Comparison of ENCODE assay signal across 10 cellular contexts in the genomic region with DNA sequence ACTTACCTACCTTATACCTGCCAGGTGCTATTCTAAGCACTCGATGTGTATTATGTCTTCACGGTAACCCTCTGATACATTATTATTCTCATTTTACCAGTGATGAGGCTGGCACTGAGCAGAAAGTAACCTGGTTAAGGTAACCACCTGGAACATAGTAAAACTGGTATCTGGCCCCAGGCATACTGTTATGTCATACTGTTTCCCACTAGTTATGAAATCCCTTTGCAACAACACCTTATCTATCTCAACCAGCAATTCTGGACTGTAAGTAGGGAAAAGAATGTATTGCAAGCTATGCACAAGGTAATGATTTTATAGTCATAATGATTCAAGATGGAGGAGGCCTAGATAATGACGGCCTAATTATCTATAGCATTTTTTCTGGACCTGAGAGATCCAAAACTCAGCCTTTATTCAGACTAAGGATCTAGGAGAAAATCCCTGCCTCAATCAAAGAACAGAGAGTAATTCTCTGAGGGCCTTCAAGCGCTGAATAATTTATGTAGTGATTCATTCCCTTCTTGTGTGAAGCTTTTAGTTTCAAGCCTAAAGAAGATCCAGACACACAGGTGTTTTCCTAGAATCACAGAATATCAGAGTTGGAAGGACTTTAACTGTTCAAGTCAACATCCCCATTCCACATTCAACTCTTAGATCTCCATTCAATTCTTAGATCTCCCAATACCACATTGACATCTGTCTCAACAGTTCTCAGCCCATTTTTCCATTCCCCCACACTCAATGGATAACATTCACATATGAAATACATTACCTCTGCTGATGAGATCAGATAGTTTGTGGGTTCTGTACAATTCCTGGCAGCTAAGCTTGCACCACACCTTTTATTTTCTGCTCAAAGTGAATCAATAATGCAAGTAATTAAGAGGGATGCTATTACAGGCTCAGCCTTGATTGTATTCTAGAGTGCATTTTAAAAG. TPM values are rescaled to one million over a fixed set of nuclear protein-coding genes. Genes with fewer than 3 reads are reported as not detected.
DNase-seq lines count a peak whose midpoint lies in the region; ATAC-seq, FAIRE-seq and TF ChIP-seq lines count a peak whose summit lies in the region.
"Had no signal": no experiment of that assay in that cellular context is flagged by ENCODE, and none has a peak within 500 bp of the region (broad histone marks: within the 10 kb centered on the region; RNA-seq: fewer than 3 reads in every experiment).

No MANE protein-coding gene starts in this region.

- WGBS in right cardiac atrium: 91% methylated on average over 4 of the region's 4 CpGs

- TF ChIP-seq CTCF in OCI-LY1 (IDR thresholded peaks at IDR 0.05; ENCODE audit: low read length) (no peak), D721Med (IDR thresholded peaks at IDR 0.05; ENCODE audit: insufficient read depth, missing control alignments) (no peak)

- H3K27me3 Mint-ChIP-seq in stimulated activated naive CD8-positive, alpha-beta T cell treated with anti-CD3 and anti-CD28 coated beads, Interleukin-15, amount 100 ng/mL, for 72 hours: peaks cover 18% of the 10 kb centered on the region

- no peak overlapping the region for H3K4me3 Mint-ChIP-seq in stimulated activated naive CD8-positive, alpha-beta T cell treated with anti-CD3 and anti-CD28 coated beads, Interleukin-15, amount 100 ng/mL, for 72 hours

- intact Hi-C loops in right cardiac atrium (cut with DNase I): loop anchor here in 1 of 4 donors (10.0 kb wide), 1 partner anchor 78 kb away; a partner anchor contains a TSS

- H3K27me3 ChIP-seq in OCI-LY1 (ENCODE audit: insufficient read depth, low read length) (no peaks in the 10 kb centered on the region), right cardiac atrium (ENCODE audit: control insufficient read depth, insufficient read depth) (no peaks in the 10 kb centered on the region)

- H3K79me2 ChIP-seq in OCI-LY1 (ENCODE audit: insufficient read depth, low read length): no peaks in the 10 kb centered on the region

- peak overlapping the region; percentile 21; the same call in 1 of the 2 replicates for H3K9ac ChIP-seq in OCI-LY1 (ENCODE audit: low read length)

- no peaks in the 10 kb centered on the region for H3F3A ChIP-seq in OCI-LY1 (ENCODE audit: insufficient read depth, low read length)

- H3K27ac Mint-ChIP-seq in stimulated activated naive CD8-positive, alpha-beta T cell treated with anti-CD3 and anti-CD28 coated beads, Interleukin-15, amount 100 ng/mL, for 72 hours: no peak overlapping the region

- H3K27ac ChIP-seq in OCI-LY1 (ENCODE audit: low read depth, low read length, poor library complexity, severe bottlenecking) (peak overlapping the region; percentile 80), right cardiac atrium (ENCODE audit: low read length) (no peak overlapping the region)

- no peaks in the 10 kb centered on the region for H4K20me1 ChIP-seq in OCI-LY1 (ENCODE audit: insufficient read depth, low read length)

- H2AFZ ChIP-seq in OCI-LY1 (ENCODE audit: low read length): no peak overlapping the region

- no peaks in the 10 kb centered on the region for H3K9me3 ChIP-seq in OCI-LY1 (ENCODE audit: low read length)
- H3K9me3 ChIP-seq in right cardiac atrium (ENCODE audit: control insufficient read depth, low read length): no peaks in the 10 kb centered on the region

- H3K4me2 ChIP-seq in OCI-LY1 (ENCODE audit: low read length): peak overlapping the region; percentile 62

- H3K4me3 ChIP-seq in OCI-LY1 (ENCODE audit: low read depth, low read length, poor library complexity, severe bottlenecking) (peak overlapping the region; percentile 43), right cardiac atrium (ENCODE audit: low read length) (no peak overlapping the region)

- FAIRE-seq in D721Med (lab: Jason Lieb, UNC): no peak
- no peak for FAIRE-seq in HTR-8/SVneo (lab: Jason Lieb, UNC)
- FAIRE-seq: kidney had no signal

- no peaks in the 10 kb centered on the region for H3K36me3 ChIP-seq in OCI-LY1 (ENCODE audit: insufficient read depth, low read length)

- H3K4me1 ChIP-seq in OCI-LY1 (ENCODE audit: insufficient read depth, low read length, severe bottlenecking): peaks cover 24% of the 10 kb centered on the region
- H3K4me1 ChIP-seq in right cardiac atrium (ENCODE audit: control insufficient read depth, insufficient read depth, low read length): no peaks in the 10 kb centered on the region

- no peak for DNase-seq in stimulated activated naive CD8-positive, alpha-beta T cell treated with anti-CD3 and anti-CD28 coated beads, Interleukin-15, Interleukin-2, amounts not matched to agents 100 U/mL and 50 U/mL, for 24 hours
- no peak for DNase-seq in stimulated activated naive CD8-positive, alpha-beta T cell treated with anti-CD3 and anti-CD28 coated beads, Interleukin-15, amount 100 ng/mL, for 72 hours
- DNase-seq in right cardiac atrium (no peak), D721Med (ENCODE audit: insufficient read length, low spot score) (no peak), HTR-8/SVneo (ENCODE audit: insufficient read length, low spot score) (no peak), islet precursor cell (no peak)
- DNase-seq: kidney had no signal

- H3K9me3 Mint-ChIP-seq in stimulated activated naive CD8-positive, alpha-beta T cell treated with anti-CD3 and anti-CD28 coated beads, Interleukin-15, amount 100 ng/mL, for 72 hours: no peaks in the 10 kb centered on the region

- no peaks in the 10 kb centered on the region for H3K9me2 ChIP-seq in OCI-LY1 (ENCODE audit: low read depth, low read length)

- peak; percentile 15 for ATAC-seq in stimulated activated naive CD8-positive, alpha-beta T cell treated with anti-CD3 and anti-CD28 coated beads, Interleukin-15, Interleukin-2, amounts not matched to agents 100 U/mL and 50 U/mL, for 24 hours
- ATAC-seq in stimulated activated naive CD8-positive, alpha-beta T cell treated with anti-CD3 and anti-CD28 coated beads, Interleukin-15, amount 100 ng/mL, for 72 hours: no peak
- peak; percentile 7 for ATAC-seq in HG02763 (IDR thresholded peaks at IDR 0.05; ENCODE audit: unreplicated experiment)
- no peak for ATAC-seq in right cardiac atrium
- ATAC-seq: Panc1 had no signal

- H3K4me1 Mint-ChIP-seq in stimulated activated naive CD8-positive, alpha-beta T cell treated with anti-CD3 and anti-CD28 coated beads, Interleukin-15, amount 100 ng/mL, for 72 hours: peaks cover 54% of the 10 kb centered on the region

RNA-seq across cellular contexts. Expression of a gene that starts 14.9 kb away (rescaled TPM):
- 10 to 100 TPM; 10.3 to 19.0 (median 11.5) TPM for total RNA-seq in right cardiac atrium
- 10.5 TPM for polyA plus RNA-seq in right cardiac atrium

Comparison
In these comparisons a context has a peak if more than half of its experiments do, and no peak if none do; other contexts are left out.
1. ATAC-seq: peak in stimulated activated naive CD8-positive, alpha-beta T cell treated with anti-CD3 and anti-CD28 coated beads, Interleukin-15, Interleukin-2, amounts not matched to agents 100 U/mL and 50 U/mL, for 24 hours (single experiment) and HG02763 (single experiment); none in stimulated activated naive CD8-positive, alpha-beta T cell treated with anti-CD3 and anti-CD28 coated beads, Interleukin-15, amount 100 ng/mL, for 72 hours (single experiment) and right cardiac atrium (0 of 2).